1 cellular context compared by ENCODE assay signal in the genomic region with DNA sequence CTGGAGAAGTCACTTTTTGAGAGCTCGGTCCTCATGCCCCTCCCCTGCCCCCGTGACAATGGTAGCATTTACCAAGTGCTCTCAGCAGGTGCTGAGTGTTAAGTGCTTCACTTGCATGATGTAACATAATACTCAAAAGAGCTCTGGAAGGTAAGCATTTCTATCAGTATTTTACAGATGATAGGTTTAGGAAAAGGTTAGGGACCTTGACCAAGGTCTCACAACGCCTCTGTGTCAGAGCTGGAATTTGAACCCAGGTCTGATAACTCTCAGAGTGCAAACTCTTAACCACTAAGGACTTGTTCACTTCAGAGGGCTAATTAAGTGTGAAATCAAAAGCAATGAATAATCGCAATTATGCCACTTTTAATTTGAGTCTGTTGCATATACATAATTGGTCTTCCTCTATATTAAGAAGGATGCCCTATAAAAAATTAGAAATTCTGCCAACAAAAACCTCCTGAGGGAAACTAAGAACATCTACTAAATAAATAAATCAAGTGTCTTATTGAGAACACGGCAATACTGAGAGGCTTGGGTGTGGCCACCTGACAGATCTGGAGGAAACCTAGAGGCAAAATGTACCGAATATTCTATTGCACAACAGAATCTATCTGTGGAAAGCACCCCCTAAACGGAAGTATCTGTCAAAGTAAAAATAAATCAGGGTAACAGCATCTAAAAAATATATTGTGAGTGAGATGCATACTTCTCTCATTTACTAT.
A peak's percentile ranks its signal among the peaks of the same experiment; 100 is the strongest.
TF ChIP-seq lines count a peak whose summit lies in the region.

No MANE protein-coding gene starts in this region.

TF ChIP-seq in HEK293, 187 proteins besides CTCF, POLR2A, EP300 and RAD21 (continued from another document and continues in another):
- no peak for TF ChIP-seq ZBTB1 (tag by site-specific recombination; IDR thresholded peaks at IDR 0.05)
- peak; percentile 81; the same call in 1 of the 2 replicates for TF ChIP-seq ZSCAN23 (tag by site-specific recombination; IDR thresholded peaks at IDR 0.05)
- TF ChIP-seq ZNF837 (tag by site-specific recombination; IDR thresholded peaks at IDR 0.05): no peak
- TF ChIP-seq SCRT2 (tag by site-specific recombination; IDR thresholded peaks at IDR 0.05): peak; percentile 91
- TF ChIP-seq, protein P1, sequence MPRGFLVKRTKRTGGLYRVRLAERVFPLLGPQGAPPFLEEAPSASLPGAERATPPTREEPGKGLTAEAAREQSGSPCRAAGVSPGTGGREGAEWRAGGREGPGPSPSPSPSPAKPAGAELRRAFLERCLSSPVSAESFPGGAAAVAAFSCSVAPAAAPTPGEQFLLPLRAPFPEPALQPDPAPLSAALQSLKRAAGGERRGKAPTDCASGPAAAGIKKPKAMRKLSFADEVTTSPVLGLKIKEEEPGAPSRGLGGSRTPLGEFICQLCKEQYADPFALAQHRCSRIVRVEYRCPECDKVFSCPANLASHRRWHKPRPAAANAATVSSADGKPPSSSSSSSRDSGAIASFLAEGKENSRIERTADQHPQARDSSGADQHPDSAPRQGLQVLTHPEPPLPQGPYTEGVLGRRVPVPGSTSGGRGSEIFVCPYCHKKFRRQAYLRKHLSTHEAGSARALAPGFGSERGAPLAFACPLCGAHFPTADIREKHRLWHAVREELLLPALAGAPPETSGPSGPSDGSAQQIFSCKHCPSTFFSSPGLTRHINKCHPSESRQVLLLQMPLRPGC (tag by site-specific recombination; IDR thresholded peaks at IDR 0.05): peak; percentile 65; the same call in 1 of the 2 replicates
- TF ChIP-seq SP2 (tag by site-specific recombination; IDR thresholded peaks at IDR 0.05): 0 out of 2 replicates have a peak, but pooled peaks have one; percentile 8
- no peak for TF ChIP-seq ZNF785 (tag by site-specific recombination; IDR thresholded peaks at IDR 0.05)
- TF ChIP-seq GLIS1 (tag by site-specific recombination; IDR thresholded peaks at IDR 0.05): no peak
- 0 out of 2 replicates have a peak, but pooled peaks have one; percentile 43 for TF ChIP-seq KLF16 (tag by site-specific recombination; IDR thresholded peaks at IDR 0.05)
- TF ChIP-seq ZNF521 (tag by site-specific recombination; IDR thresholded peaks at IDR 0.05): no peak
- peak; percentile 86 for TF ChIP-seq IKZF3 (tag by site-specific recombination; IDR thresholded peaks at IDR 0.05)
- peak; percentile 91 for TF ChIP-seq PRDM6 (tag by site-specific recombination; IDR thresholded peaks at IDR 0.05)
- TF ChIP-seq, protein P2, sequence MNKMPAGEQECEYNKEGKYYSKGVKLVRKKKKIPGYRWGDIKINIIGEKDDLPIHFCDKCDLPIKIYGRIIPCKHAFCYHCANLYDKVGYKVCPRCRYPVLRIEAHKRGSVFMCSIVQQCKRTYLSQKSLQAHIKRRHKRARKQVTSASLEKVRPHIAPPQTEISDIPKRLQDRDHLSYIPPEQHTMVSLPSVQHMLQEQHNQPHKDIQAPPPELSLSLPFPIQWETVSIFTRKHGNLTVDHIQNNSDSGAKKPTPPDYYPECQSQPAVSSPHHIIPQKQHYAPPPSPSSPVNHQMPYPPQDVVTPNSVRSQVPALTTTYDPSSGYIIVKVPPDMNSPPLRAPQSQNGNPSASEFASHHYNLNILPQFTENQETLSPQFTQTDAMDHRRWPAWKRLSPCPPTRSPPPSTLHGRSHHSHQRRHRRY (tag by site-specific recombination; IDR thresholded peaks at IDR 0.05): no peak
- peak; percentile 63 for TF ChIP-seq HIC1 (tag by site-specific recombination; IDR thresholded peaks at IDR 0.05)
- no peak for TF ChIP-seq ZNF518A (tag by site-specific recombination; conservative IDR thresholded peaks at IDR 0.05; ENCODE audit: low read depth)
- TF ChIP-seq ZSCAN30 (tag by site-specific recombination; IDR thresholded peaks at IDR 0.05): peak; percentile 85; the same call in 1 of the 2 replicates
- peak; percentile 67; the same call in 1 of the 2 replicates for TF ChIP-seq ZNF391 (tag by site-specific recombination; IDR thresholded peaks at IDR 0.05; ENCODE audit: borderline replicate concordance, low read depth)
- peak; percentile 90 for TF ChIP-seq ZSCAN16 (tag by site-specific recombination; IDR thresholded peaks at IDR 0.05)
- 0 out of 2 replicates have a peak, but pooled peaks have one; percentile 42 for TF ChIP-seq OVOL3 (tag by site-specific recombination; IDR thresholded peaks at IDR 0.05)
- TF ChIP-seq, protein P3, sequence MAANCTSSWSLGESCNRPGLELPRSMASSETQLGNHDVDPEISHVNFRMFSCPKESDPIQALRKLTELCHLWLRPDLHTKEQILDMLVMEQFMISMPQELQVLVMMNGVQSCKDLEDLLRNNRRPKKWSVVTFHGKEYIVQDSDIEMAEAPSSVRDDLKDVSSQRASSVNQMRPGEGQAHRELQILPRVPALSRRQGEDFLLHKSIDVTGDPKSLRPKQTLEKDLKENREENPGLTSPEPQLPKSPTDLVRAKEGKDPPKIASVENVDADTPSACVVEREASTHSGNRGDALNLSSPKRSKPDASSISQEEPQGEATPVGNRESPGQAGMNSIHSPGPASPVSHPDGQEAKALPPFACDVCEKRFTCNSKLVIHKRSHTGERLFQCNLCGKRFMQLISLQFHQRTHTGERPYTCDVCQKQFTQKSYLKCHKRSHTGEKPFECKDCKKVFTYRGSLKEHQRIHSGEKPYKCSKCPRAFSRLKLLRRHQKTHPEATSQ (tag by site-specific recombination; IDR thresholded peaks at IDR 0.05): no peak
- TF ChIP-seq, protein P4, sequence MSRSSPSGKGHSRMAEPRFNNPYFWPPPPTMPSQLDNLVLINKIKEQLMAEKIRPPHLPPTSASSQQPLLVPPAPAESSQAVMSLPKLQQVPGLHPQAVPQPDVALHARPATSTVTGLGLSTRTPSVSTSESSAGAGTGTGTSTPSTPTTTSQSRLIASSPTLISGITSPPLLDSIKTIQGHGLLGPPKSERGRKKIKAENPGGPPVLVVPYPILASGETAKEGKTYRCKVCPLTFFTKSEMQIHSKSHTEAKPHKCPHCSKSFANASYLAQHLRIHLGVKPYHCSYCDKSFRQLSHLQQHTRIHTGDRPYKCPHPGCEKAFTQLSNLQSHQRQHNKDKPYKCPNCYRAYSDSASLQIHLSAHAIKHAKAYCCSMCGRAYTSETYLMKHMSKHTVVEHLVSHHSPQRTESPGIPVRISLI (tag by site-specific recombination; IDR thresholded peaks at IDR 0.05): 0 out of 2 replicates have a peak, but pooled peaks have one; percentile 70
- TF ChIP-seq ZNF596 (tag by site-specific recombination; IDR thresholded peaks at IDR 0.05): 0 out of 2 replicates have a peak, but pooled peaks have one; percentile 61
- TF ChIP-seq ZNF302 (tag by site-specific recombination; IDR thresholded peaks at IDR 0.05; ENCODE audit: low read depth): no peak
- TF ChIP-seq KLF9 (tag by site-specific recombination; IDR thresholded peaks at IDR 0.05; ENCODE audit: low read depth): peak; percentile 57; the same call in 1 of the 2 replicates
- TF ChIP-seq ZNF169 (tag by site-specific recombination; IDR thresholded peaks at IDR 0.05): no peak
- peak; percentile 63; the same call in 1 of the 2 replicates for TF ChIP-seq ZNF561 (tag by site-specific recombination; IDR thresholded peaks at IDR 0.05; ENCODE audit: borderline replicate concordance)
- TF ChIP-seq, protein P5, sequence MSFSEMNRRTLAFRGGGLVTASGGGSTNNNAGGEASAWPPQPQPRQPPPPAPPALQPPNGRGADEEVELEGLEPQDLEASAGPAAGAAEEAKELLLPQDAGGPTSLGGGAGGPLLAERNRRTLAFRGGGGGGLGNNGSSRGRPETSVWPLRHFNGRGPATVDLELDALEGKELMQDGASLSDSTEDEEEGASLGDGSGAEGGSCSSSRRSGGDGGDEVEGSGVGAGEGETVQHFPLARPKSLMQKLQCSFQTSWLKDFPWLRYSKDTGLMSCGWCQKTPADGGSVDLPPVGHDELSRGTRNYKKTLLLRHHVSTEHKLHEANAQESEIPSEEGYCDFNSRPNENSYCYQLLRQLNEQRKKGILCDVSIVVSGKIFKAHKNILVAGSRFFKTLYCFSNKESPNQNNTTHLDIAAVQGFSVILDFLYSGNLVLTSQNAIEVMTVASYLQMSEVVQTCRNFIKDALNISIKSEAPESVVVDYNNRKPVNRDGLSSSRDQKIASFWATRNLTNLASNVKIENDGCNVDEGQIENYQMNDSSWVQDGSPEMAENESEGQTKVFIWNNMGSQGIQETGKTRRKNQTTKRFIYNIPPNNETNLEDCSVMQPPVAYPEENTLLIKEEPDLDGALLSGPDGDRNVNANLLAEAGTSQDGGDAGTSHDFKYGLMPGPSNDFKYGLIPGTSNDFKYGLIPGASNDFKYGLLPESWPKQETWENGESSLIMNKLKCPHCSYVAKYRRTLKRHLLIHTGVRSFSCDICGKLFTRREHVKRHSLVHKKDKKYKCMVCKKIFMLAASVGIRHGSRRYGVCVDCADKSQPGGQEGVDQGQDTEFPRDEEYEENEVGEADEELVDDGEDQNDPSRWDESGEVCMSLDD (tag by site-specific recombination; IDR thresholded peaks at IDR 0.05): no peak
- 0 out of 2 replicates have a peak, but pooled peaks have one; percentile 60 for TF ChIP-seq GFI1B (tag by site-specific recombination; IDR thresholded peaks at IDR 0.05)
- peak; percentile 89 for TF ChIP-seq FEZF1 (tag by site-specific recombination; IDR thresholded peaks at IDR 0.05)
- TF ChIP-seq BCL11A (tag by site-specific recombination; IDR thresholded peaks at IDR 0.05; ENCODE audit: low read depth): peak; percentile 58
- peak; percentile 36; the same call in 1 of the 2 replicates for TF ChIP-seq ZBTB48 (tag by site-specific recombination; IDR thresholded peaks at IDR 0.05)
